Comparison of ENCODE assay signal across 1 cellular context in the genomic region with DNA sequence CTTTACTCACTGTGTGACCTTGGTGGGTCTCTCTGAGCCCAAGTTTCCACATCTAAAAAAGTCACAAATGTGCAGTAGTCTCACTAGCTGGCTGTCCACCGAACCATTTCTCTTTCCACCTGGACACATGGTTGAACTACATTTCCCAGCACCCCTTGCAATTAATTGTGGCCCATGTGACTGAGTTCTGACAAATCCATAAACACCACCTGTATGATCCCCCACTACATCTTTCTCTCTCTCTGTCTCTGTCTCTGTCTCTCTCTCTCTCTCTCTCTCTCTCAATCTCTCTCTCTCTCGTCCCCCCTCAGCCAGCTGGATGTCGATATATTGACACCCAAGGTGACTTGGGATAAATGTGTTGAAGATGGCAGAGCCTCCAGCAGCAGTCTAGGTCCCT.
TF ChIP-seq lines count a peak whose summit lies in the region.

No MANE protein-coding gene starts in this region.

TF ChIP-seq in endothelial cell of umbilical vein, 7 proteins besides CTCF, POLR2A, EP300 and RAD21:
- TF ChIP-seq POLR2AphosphoS5 (IDR thresholded peaks at IDR 0.05; ENCODE audit: insufficient read depth, low read depth, low read length), result no peak
- TF ChIP-seq FOS (IDR thresholded peaks at IDR 0.05; ENCODE audit: borderline replicate concordance, insufficient read depth, low read length), result no peak
- TF ChIP-seq, protein P1, sequence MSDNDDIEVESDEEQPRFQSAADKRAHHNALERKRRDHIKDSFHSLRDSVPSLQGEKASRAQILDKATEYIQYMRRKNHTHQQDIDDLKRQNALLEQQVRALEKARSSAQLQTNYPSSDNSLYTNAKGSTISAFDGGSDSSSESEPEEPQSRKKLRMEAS (IDR thresholded peaks at IDR 0.05; ENCODE audit: insufficient read depth, insufficient read length), result no peak
- TF ChIP-seq GATA2 (IDR thresholded peaks at IDR 0.05; ENCODE audit: insufficient read depth, insufficient read length, low read depth, low read length), result no peak
- TF ChIP-seq MYC (IDR thresholded peaks at IDR 0.05; ENCODE audit: low read depth, low read length), result no peak
TF ChIP-seq in endothelial cell of umbilical vein: peak in this region for 0.
